In the genomic region with DNA sequence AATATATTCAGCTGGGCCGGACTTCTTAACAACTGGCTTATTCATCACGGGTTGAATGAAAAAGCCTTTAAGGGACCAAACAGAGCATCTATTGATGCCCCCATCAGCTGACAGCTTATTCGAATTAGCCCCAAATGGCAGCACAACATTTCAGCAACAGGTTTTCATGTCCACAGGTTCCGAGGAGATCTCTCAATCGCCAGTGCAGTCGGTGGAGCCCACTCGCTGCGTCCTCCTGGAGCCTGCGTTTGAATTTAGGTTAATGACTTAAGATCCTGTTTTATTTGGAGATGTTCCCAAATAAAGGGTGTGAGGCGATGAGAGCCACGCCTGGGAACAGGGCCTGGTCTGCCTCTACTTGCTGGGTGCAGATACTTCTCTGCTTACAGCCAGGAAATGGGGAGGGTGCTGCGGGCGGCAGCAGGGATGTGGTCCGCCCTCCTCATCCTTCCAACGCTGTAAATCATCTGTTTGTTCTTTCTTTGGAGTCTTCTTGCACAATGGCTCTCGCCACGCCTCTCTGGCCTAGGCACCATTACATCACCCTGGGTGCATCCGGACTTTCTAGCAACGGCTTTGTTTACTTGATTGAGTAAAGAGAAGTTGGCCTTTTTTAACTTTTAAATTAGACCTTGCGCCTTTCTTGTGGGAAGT, we compare ENCODE assay signal across 1 cellular context.
TF ChIP-seq lines count a peak whose summit lies in the region.

No MANE protein-coding gene starts in this region.

TF ChIP-seq in HepG2, 621 proteins besides CTCF, POLR2A, EP300 and RAD21 (continued from another document and continues in another):
- TF ChIP-seq, protein P1, sequence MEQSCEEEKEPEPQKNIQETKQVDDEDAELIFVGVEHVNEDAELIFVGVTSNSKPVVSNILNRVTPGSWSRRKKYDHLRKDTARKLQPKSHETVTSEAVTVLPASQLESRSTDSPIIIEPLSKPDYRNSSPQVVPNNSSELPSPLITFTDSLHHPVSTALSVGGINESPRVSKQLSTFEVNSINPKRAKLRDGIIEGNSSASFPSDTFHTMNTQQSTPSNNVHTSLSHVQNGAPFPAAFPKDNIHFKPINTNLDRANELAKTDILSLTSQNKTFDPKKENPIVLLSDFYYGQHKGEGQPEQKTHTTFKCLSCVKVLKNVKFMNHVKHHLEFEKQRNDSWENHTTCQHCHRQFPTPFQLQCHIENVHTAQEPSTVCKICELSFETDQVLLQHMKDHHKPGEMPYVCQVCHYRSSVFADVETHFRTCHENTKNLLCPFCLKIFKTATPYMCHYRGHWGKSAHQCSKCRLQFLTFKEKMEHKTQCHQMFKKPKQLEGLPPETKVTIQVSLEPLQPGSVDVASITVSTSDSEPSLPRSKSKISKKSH (CRISPR knock-in tag; IDR thresholded peaks at IDR 0.05; ENCODE audit: borderline replicate concordance): no peak
- TF ChIP-seq BRD4 (CRISPR knock-in tag; IDR thresholded peaks at IDR 0.05): peak; percentile 92
- peak; percentile 55 for TF ChIP-seq HHEX (CRISPR knock-in tag; IDR thresholded peaks at IDR 0.05)
- no peak for TF ChIP-seq CHD4 (IDR thresholded peaks at IDR 0.05; ENCODE audit: borderline replicate concordance, low read length)
- peak; percentile 89 for TF ChIP-seq GTF3A (CRISPR knock-in tag; conservative IDR thresholded peaks at IDR 0.05)
- peak; percentile 86 for TF ChIP-seq ASH2L (IDR thresholded peaks at IDR 0.05; ENCODE audit: insufficient read length, low read depth, low read length)
- TF ChIP-seq XRCC5 (optimal IDR thresholded peaks at IDR 0.05; ENCODE audit: low read length): peak; percentile 98
- no peak for TF ChIP-seq FOXC1 (CRISPR knock-in tag; IDR thresholded peaks at IDR 0.05; ENCODE audit: borderline replicate concordance)
- TF ChIP-seq, protein P2, sequence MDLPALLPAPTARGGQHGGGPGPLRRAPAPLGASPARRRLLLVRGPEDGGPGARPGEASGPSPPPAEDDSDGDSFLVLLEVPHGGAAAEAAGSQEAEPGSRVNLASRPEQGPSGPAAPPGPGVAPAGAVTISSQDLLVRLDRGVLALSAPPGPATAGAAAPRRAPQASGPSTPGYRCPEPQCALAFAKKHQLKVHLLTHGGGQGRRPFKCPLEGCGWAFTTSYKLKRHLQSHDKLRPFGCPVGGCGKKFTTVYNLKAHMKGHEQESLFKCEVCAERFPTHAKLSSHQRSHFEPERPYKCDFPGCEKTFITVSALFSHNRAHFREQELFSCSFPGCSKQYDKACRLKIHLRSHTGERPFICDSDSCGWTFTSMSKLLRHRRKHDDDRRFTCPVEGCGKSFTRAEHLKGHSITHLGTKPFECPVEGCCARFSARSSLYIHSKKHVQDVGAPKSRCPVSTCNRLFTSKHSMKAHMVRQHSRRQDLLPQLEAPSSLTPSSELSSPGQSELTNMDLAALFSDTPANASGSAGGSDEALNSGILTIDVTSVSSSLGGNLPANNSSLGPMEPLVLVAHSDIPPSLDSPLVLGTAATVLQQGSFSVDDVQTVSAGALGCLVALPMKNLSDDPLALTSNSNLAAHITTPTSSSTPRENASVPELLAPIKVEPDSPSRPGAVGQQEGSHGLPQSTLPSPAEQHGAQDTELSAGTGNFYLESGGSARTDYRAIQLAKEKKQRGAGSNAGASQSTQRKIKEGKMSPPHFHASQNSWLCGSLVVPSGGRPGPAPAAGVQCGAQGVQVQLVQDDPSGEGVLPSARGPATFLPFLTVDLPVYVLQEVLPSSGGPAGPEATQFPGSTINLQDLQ (CRISPR knock-in tag; IDR thresholded peaks at IDR 0.05): no peak
- TF ChIP-seq, protein P3, sequence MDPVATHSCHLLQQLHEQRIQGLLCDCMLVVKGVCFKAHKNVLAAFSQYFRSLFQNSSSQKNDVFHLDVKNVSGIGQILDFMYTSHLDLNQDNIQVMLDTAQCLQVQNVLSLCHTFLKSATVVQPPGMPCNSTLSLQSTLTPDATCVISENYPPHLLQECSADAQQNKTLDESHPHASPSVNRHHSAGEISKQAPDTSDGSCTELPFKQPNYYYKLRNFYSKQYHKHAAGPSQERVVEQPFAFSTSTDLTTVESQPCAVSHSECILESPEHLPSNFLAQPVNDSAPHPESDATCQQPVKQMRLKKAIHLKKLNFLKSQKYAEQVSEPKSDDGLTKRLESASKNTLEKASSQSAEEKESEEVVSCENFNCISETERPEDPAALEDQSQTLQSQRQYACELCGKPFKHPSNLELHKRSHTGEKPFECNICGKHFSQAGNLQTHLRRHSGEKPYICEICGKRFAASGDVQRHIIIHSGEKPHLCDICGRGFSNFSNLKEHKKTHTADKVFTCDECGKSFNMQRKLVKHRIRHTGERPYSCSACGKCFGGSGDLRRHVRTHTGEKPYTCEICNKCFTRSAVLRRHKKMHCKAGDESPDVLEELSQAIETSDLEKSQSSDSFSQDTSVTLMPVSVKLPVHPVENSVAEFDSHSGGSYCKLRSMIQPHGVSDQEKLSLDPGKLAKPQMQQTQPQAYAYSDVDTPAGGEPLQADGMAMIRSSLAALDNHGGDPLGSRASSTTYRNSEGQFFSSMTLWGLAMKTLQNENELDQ (CRISPR knock-in tag; IDR thresholded peaks at IDR 0.05; ENCODE audit: borderline replicate concordance): no peak; the same call in 1 of the 2 replicates
- no peak for TF ChIP-seq HDAC6 (IDR thresholded peaks at IDR 0.05; ENCODE audit: low read depth, low read length)
- TF ChIP-seq, protein P4, sequence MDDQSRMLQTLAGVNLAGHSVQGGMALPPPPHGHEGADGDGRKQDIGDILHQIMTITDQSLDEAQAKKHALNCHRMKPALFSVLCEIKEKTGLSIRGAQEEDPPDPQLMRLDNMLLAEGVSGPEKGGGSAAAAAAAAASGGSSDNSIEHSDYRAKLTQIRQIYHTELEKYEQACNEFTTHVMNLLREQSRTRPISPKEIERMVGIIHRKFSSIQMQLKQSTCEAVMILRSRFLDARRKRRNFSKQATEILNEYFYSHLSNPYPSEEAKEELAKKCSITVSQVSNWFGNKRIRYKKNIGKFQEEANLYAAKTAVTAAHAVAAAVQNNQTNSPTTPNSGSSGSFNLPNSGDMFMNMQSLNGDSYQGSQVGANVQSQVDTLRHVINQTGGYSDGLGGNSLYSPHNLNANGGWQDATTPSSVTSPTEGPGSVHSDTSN (CRISPR knock-in tag; IDR thresholded peaks at IDR 0.05; ENCODE audit: borderline replicate concordance): peak; percentile 36; the same call in 1 of the 2 replicates
- no peak for TF ChIP-seq RFX5 (IDR thresholded peaks at IDR 0.05; ENCODE audit: low read depth, low read length)
- TF ChIP-seq ONECUT2 (CRISPR knock-in tag; IDR thresholded peaks at IDR 0.05): no peak
- peak; percentile 78; the same call in 1 of the 2 replicates for TF ChIP-seq ZNF572 (CRISPR knock-in tag; IDR thresholded peaks at IDR 0.05)
- no peak for TF ChIP-seq ZNF768 (CRISPR knock-in tag; IDR thresholded peaks at IDR 0.05)
- peak; percentile 100 for TF ChIP-seq TARDBP (CRISPR knock-in tag; IDR thresholded peaks at IDR 0.05)
- TF ChIP-seq, protein P5, sequence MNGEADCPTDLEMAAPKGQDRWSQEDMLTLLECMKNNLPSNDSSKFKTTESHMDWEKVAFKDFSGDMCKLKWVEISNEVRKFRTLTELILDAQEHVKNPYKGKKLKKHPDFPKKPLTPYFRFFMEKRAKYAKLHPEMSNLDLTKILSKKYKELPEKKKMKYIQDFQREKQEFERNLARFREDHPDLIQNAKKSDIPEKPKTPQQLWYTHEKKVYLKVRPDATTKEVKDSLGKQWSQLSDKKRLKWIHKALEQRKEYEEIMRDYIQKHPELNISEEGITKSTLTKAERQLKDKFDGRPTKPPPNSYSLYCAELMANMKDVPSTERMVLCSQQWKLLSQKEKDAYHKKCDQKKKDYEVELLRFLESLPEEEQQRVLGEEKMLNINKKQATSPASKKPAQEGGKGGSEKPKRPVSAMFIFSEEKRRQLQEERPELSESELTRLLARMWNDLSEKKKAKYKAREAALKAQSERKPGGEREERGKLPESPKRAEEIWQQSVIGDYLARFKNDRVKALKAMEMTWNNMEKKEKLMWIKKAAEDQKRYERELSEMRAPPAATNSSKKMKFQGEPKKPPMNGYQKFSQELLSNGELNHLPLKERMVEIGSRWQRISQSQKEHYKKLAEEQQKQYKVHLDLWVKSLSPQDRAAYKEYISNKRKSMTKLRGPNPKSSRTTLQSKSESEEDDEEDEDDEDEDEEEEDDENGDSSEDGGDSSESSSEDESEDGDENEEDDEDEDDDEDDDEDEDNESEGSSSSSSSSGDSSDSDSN (CRISPR knock-in tag; IDR thresholded peaks at IDR 0.05): peak; percentile 70
- TF ChIP-seq LCORL (IDR thresholded peaks at IDR 0.05): peak; percentile 94
- TF ChIP-seq LCORL (CRISPR knock-in tag; IDR thresholded peaks at IDR 0.05): peak; percentile 100
- TF ChIP-seq, protein P6, sequence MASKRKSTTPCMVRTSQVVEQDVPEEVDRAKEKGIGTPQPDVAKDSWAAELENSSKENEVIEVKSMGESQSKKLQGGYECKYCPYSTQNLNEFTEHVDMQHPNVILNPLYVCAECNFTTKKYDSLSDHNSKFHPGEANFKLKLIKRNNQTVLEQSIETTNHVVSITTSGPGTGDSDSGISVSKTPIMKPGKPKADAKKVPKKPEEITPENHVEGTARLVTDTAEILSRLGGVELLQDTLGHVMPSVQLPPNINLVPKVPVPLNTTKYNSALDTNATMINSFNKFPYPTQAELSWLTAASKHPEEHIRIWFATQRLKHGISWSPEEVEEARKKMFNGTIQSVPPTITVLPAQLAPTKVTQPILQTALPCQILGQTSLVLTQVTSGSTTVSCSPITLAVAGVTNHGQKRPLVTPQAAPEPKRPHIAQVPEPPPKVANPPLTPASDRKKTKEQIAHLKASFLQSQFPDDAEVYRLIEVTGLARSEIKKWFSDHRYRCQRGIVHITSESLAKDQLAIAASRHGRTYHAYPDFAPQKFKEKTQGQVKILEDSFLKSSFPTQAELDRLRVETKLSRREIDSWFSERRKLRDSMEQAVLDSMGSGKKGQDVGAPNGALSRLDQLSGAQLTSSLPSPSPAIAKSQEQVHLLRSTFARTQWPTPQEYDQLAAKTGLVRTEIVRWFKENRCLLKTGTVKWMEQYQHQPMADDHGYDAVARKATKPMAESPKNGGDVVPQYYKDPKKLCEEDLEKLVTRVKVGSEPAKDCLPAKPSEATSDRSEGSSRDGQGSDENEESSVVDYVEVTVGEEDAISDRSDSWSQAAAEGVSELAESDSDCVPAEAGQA (IDR thresholded peaks at IDR 0.05; ENCODE audit: low read depth): peak; percentile 81
- TF ChIP-seq, protein P6 (CRISPR knock-in tag; IDR thresholded peaks at IDR 0.05; ENCODE audit: borderline replicate concordance): no peak; the same call in 1 of the 2 replicates
- no peak for TF ChIP-seq RBM39 (IDR thresholded peaks at IDR 0.05; ENCODE audit: low read depth, low read length, poor library complexity, severe bottlenecking)
- TF ChIP-seq, protein P7, sequence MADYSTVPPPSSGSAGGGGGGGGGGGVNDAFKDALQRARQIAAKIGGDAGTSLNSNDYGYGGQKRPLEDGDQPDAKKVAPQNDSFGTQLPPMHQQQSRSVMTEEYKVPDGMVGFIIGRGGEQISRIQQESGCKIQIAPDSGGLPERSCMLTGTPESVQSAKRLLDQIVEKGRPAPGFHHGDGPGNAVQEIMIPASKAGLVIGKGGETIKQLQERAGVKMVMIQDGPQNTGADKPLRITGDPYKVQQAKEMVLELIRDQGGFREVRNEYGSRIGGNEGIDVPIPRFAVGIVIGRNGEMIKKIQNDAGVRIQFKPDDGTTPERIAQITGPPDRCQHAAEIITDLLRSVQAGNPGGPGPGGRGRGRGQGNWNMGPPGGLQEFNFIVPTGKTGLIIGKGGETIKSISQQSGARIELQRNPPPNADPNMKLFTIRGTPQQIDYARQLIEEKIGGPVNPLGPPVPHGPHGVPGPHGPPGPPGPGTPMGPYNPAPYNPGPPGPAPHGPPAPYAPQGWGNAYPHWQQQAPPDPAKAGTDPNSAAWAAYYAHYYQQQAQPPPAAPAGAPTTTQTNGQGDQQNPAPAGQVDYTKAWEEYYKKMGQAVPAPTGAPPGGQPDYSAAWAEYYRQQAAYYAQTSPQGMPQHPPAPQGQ (CRISPR knock-in tag; IDR thresholded peaks at IDR 0.05; ENCODE audit: borderline replicate concordance): no peak; the same call in 1 of the 2 replicates
- TF ChIP-seq SIX4 (CRISPR knock-in tag; IDR thresholded peaks at IDR 0.05): peak; percentile 94
- TF ChIP-seq ZKSCAN8 (CRISPR knock-in tag; IDR thresholded peaks at IDR 0.05; ENCODE audit: borderline replicate concordance): peak; percentile 97
- TF ChIP-seq PAWR (CRISPR knock-in tag; IDR thresholded peaks at IDR 0.05; ENCODE audit: borderline replicate concordance): 0 out of 2 replicates have a peak, but pooled peaks have one; percentile 72
- no peak for TF ChIP-seq HNRNPLL (IDR thresholded peaks at IDR 0.05; ENCODE audit: low read depth, low read length, poor library complexity, severe bottlenecking)
- peak; percentile 87 for TF ChIP-seq SALL2 (CRISPR knock-in tag; IDR thresholded peaks at IDR 0.05)
- peak; percentile 77 for TF ChIP-seq GABPB1 (CRISPR knock-in tag; IDR thresholded peaks at IDR 0.05)
- peak; percentile 81 for TF ChIP-seq TMF1 (CRISPR knock-in tag; IDR thresholded peaks at IDR 0.05; ENCODE audit: low read depth)
- TF ChIP-seq FOXM1 (CRISPR knock-in tag; IDR thresholded peaks at IDR 0.05): peak; percentile 87; the same call in 1 of the 2 replicates
- TF ChIP-seq, protein P8, sequence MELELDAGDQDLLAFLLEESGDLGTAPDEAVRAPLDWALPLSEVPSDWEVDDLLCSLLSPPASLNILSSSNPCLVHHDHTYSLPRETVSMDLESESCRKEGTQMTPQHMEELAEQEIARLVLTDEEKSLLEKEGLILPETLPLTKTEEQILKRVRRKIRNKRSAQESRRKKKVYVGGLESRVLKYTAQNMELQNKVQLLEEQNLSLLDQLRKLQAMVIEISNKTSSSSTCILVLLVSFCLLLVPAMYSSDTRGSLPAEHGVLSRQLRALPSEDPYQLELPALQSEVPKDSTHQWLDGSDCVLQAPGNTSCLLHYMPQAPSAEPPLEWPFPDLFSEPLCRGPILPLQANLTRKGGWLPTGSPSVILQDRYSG (CRISPR knock-in tag; IDR thresholded peaks at IDR 0.05): peak; percentile 9; the same call in 1 of the 2 replicates
- TF ChIP-seq ZNF615 (CRISPR knock-in tag; IDR thresholded peaks at IDR 0.05; ENCODE audit: borderline replicate concordance): no peak; the same call in 1 of the 2 replicates
- no peak for TF ChIP-seq THYN1 (CRISPR knock-in tag; IDR thresholded peaks at IDR 0.05; ENCODE audit: borderline replicate concordance, low read depth)
- TF ChIP-seq ARNTL (CRISPR knock-in tag; IDR thresholded peaks at IDR 0.05): peak; percentile 89
- peak; percentile 99; the same call in 1 of the 2 replicates for TF ChIP-seq ARID2 (CRISPR knock-in tag; IDR thresholded peaks at IDR 0.05; ENCODE audit: borderline replicate concordance)
- TF ChIP-seq NFYB (CRISPR knock-in tag; IDR thresholded peaks at IDR 0.05): 0 out of 2 replicates have a peak, but pooled peaks have one; percentile 35
- no peak for TF ChIP-seq SMAD9 (CRISPR knock-in tag; IDR thresholded peaks at IDR 0.05)
- no peak for TF ChIP-seq TEAD2 (CRISPR knock-in tag; IDR thresholded peaks at IDR 0.05)
